In the genomic region with DNA sequence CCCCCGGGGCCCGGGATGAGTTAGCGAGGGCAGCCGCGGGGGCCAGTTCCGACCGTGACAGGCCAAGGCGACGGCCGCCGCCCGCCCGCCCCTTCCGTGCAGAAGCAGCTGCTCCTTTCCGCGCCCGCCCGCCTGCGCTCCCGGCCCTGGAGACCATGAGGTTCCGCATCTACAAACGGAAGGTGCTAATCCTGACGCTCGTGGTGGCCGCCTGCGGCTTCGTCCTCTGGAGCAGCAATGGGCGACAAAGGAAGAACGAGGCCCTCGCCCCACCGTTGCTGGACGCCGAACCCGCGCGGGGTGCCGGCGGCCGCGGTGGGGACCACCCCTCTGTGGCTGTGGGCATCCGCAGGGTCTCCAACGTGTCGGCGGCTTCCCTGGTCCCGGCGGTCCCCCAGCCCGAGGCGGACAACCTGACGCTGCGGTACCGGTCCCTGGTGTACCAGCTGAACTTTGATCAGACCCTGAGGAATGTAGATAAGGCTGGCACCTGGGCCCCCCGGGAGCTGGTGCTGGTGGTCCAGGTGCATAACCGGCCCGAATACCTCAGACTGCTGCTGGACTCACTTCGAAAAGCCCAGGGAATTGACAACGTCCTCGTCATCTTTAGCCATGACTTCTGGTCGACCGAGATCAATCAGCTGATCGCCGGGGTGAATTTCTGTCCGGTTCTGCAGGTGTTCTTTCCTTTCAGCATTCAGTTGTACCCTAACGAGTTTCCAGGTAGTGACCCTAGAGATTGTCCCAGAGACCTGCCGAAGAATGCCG, we compare ENCODE assay signal across 8 cellular contexts. TPM values are rescaled to one million over a fixed set of nuclear protein-coding genes. Genes with fewer than 3 reads are reported as not detected.
DNase-seq lines count a peak whose midpoint lies in the region; ATAC-seq and TF ChIP-seq lines count a peak whose summit lies in the region.

No MANE protein-coding gene starts in this region.

- H3K4me1 ChIP-seq in SK-N-SH (ENCODE audit: control insufficient read depth in 1 of 2, insufficient read depth in 2 of 2, low read depth in 1 of 2, low read length in 1 of 2) (peaks cover 22 to 29% of the 10 kb centered on the region in 2 experiments), spleen (peaks cover 39 to 88% (median 73%) of the 10 kb centered on the region in 6 donors)

- ATAC-seq in GM19463 (IDR thresholded peaks at IDR 0.05; ENCODE audit: unreplicated experiment): peak; percentile 32
- no peak for ATAC-seq in HG03469 (IDR thresholded peaks at IDR 0.05; ENCODE audit: unreplicated experiment)

- H2AFZ ChIP-seq in SK-N-SH (ENCODE audit: low read depth): 0 out of 2 replicates have a peak overlapping the region, but pooled peaks have one; percentile 50

- no peak for TF ChIP-seq RAD21 in SK-N-SH (IDR thresholded peaks at IDR 0.05; ENCODE audit: low read length)

- H3F3A ChIP-seq in SK-N-SH (replicated peaks; ENCODE audit: insufficient read depth): peaks cover 30% of the 10 kb centered on the region

- H3K27me3 ChIP-seq in SK-N-SH (ENCODE audit: insufficient read depth) (no peaks in the 10 kb centered on the region), brain microvascular endothelial cell (replicated peaks) (no peaks in the 10 kb centered on the region), spleen (replicated peaks in 1 of 7) (no peaks in the 10 kb centered on the region)

- WGBS in SK-N-SH (ENCODE audit: low lambda C conversion rate): 3% methylated on average over 12 of the region's 65 CpGs
- WGBS in spleen, 5 donors: 2 to 20% (median 5%) methylated on average over 4 to 65 of the region's 65 CpGs

- 0 out of 2 replicates have a peak, but pooled peaks have one; percentile 5 for TF ChIP-seq CTCF in SK-N-SH (IDR thresholded peaks at IDR 0.05)
- TF ChIP-seq CTCF in brain microvascular endothelial cell (IDR thresholded peaks at IDR 0.05; ENCODE audit: low read depth, low read length, missing control alignments): no peak
- TF ChIP-seq CTCF in spleen (IDR thresholded peaks at IDR 0.05 in 8 of 11, conservative IDR thresholded peaks at IDR 0.05 in 3 of 11): peak in 1 of 11 experiments; percentile 8

- intact Hi-C loops in spleen (cut with DNase I; ENCODE audit: low total_unique reads): loop anchor here (10.0 kb wide), 1 partner anchor 214 kb away; no protein-coding TSS in a partner anchor

- H3K4me3 ChIP-seq in SK-N-SH (ENCODE audit: low read depth in 2 of 2, low read length in 1 of 2) (peak overlapping the region; percentile 92 to 96), brain microvascular endothelial cell (ENCODE audit: low read depth, low read length) (peak overlapping the region; percentile 88), spleen (peak overlapping the region; percentile 82 to 98 (median 88))

- H3K4me2 ChIP-seq in SK-N-SH: peak overlapping the region; percentile 87

- no peaks in the 10 kb centered on the region for H3K9me2 ChIP-seq in SK-N-SH

- DNase-seq in D341Med (ENCODE audit: low spot score) (peak; percentile 79), HK-2 (ENCODE audit: unreplicated experiment) (peak; percentile 63), SK-N-SH (peak; percentile 76), brain microvascular endothelial cell (peak; percentile 60), iris pigment epithelial cell (ENCODE audit: low read depth) (peak; percentile 60), spleen (peak; percentile 97)

- CTCF ChIA-PET in SK-N-SH (lab: Yijun Ruan, JAX): interaction anchor here (0.7 to 6.1 kb wide), 10 partner anchors 11 to 483 kb away, joined by 3 to 39 read pairs (median 4); a partner anchor contains a TSS

- in situ Hi-C loops in brain microvascular endothelial cell (cut with HindIII; ENCODE audit: low pct_ligation_motif_present, low sequenced_read_pairs): no loop called here

- H3K27ac ChIP-seq in SK-N-SH (ENCODE audit: low read depth in 2 of 2, low read length in 1 of 2) (peak overlapping the region; percentile 94 to 98; a peak in 3 of 4 replicates), brain microvascular endothelial cell (peak overlapping the region; percentile 94), spleen (peak overlapping the region; percentile 86 to 98 (median 97))

- no peak for TF ChIP-seq EP300 in SK-N-SH (IDR thresholded peaks at IDR 0.05; ENCODE audit: borderline replicate concordance in 1 of 2, low read depth in 1 of 2, low read length in 1 of 2)

- peak overlapping the region; percentile 95 for H3K9ac ChIP-seq in SK-N-SH

- peaks cover 35 to 40% of the 10 kb centered on the region in 2 experiments for H3K36me3 ChIP-seq in SK-N-SH (replicated peaks in 1 of 2; ENCODE audit: control insufficient read depth in 1 of 2, insufficient read depth in 2 of 2, low read length in 1 of 2)
- H3K36me3 ChIP-seq in brain microvascular endothelial cell (replicated peaks): peaks cover 17% of the 10 kb centered on the region
- peaks cover 0 to 40% (median 15%) of the 10 kb centered on the region in 6 donors for H3K36me3 ChIP-seq in spleen

- peaks cover 82% of the 10 kb centered on the region for H3K79me2 ChIP-seq in SK-N-SH (ENCODE audit: insufficient read depth)

- TF ChIP-seq POLR2A in spleen (IDR thresholded peaks at IDR 0.05): no peak

- peaks cover 39% of the 10 kb centered on the region for H4K20me1 ChIP-seq in SK-N-SH (ENCODE audit: insufficient read depth)

- H3K9me3 ChIP-seq in SK-N-SH (no peaks in the 10 kb centered on the region), spleen (no peaks in the 10 kb centered on the region)

- POLR2A ChIA-PET in SK-N-SH (lab: Yijun Ruan, JAX): interaction anchor here (1.3 to 2.8 kb wide), 9 partner anchors 11 to 241 kb away, joined by 3 to 17 read pairs (median 7); a partner anchor contains a TSS

TF ChIP-seq in SK-N-SH, 30 proteins besides CTCF, POLR2A, EP300 and RAD21 (continues in another document):
- TF ChIP-seq, protein P1, sequence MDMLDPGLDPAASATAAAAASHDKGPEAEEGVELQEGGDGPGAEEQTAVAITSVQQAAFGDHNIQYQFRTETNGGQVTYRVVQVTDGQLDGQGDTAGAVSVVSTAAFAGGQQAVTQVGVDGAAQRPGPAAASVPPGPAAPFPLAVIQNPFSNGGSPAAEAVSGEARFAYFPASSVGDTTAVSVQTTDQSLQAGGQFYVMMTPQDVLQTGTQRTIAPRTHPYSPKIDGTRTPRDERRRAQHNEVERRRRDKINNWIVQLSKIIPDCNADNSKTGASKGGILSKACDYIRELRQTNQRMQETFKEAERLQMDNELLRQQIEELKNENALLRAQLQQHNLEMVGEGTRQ (IDR thresholded peaks at IDR 0.05; ENCODE audit: borderline replicate concordance, low read depth, low read length): no peak
- TF ChIP-seq NRF1 (IDR thresholded peaks at IDR 0.05; ENCODE audit: low read depth, low read length) (no peak), GATA2 (CRISPR knock-in tag; IDR thresholded peaks at IDR 0.05) (no peak), RXRA (IDR thresholded peaks at IDR 0.05; ENCODE audit: borderline replicate concordance, low read depth) (no peak), TAF1 (IDR thresholded peaks at IDR 0.05; ENCODE audit: borderline replicate concordance, low read depth, low read length) (no peak), JUND (IDR thresholded peaks at IDR 0.05) (no peak), GABPA (IDR thresholded peaks at IDR 0.05; ENCODE audit: low read depth) (no peak), RFX5 (IDR thresholded peaks at IDR 0.05; ENCODE audit: low read length) (no peak), MXI1 (IDR thresholded peaks at IDR 0.05; ENCODE audit: low read depth, low read length) (no peak), TCF12 (IDR thresholded peaks at IDR 0.05) (no peak)
- TF ChIP-seq, protein P2, sequence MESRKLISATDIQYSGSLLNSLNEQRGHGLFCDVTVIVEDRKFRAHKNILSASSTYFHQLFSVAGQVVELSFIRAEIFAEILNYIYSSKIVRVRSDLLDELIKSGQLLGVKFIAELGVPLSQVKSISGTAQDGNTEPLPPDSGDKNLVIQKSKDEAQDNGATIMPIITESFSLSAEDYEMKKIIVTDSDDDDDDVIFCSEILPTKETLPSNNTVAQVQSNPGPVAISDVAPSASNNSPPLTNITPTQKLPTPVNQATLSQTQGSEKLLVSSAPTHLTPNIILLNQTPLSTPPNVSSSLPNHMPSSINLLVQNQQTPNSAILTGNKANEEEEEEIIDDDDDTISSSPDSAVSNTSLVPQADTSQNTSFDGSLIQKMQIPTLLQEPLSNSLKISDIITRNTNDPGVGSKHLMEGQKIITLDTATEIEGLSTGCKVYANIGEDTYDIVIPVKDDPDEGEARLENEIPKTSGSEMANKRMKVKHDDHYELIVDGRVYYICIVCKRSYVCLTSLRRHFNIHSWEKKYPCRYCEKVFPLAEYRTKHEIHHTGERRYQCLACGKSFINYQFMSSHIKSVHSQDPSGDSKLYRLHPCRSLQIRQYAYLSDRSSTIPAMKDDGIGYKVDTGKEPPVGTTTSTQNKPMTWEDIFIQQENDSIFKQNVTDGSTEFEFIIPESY (IDR thresholded peaks at IDR 0.05; ENCODE audit: borderline replicate concordance, low read depth): no peak

RNA-seq across cellular contexts. Expression of a gene that starts 0.7 kb away (rescaled TPM):
- polyA plus RNA-seq in SK-N-SH (2012; rRNA removed): 20.6 and 22.0 TPM in 2 replicates
- polyA plus RNA-seq in SK-N-SH (2012; cell fraction: cytosol; rRNA removed): 24.4 and 24.8 TPM in 2 replicates
- polyA plus RNA-seq in SK-N-SH (2012; cell fraction: nucleus; rRNA removed): 9.3 and 9.7 TPM in 2 replicates
- total RNA-seq in spleen: 10 to 100 TPM; 33.3 to 43.5 (median 39.7) TPM
- polyA plus RNA-seq in spleen: 10 to 100 TPM; 20.5 to 23.9 (median 23.5) TPM

RNA-seq across cellular contexts. Expression of a gene that starts 0.9 kb away (rescaled TPM):
- 260 and 337 TPM in 2 replicates for polyA plus RNA-seq in SK-N-SH (2012; rRNA removed)
- 446 and 755 TPM in 2 replicates for polyA plus RNA-seq in SK-N-SH (2012; cell fraction: cytosol; rRNA removed)
- 59.1 and 73.7 TPM in 2 replicates for polyA plus RNA-seq in SK-N-SH (2012; cell fraction: nucleus; rRNA removed)
- 100 to 1,000 TPM; 122 to 222 (median 157) TPM for total RNA-seq in spleen
- 100 to 1,000 TPM; 416 to 638 (median 530) TPM for polyA plus RNA-seq in spleen

RNA-seq across cellular contexts. Expression of a gene that starts 13.7 kb away (rescaled TPM):
- polyA plus RNA-seq in SK-N-SH (2012; rRNA removed) (8.9 and 9.9 TPM in 2 replicates), spleen (1 to 10 TPM; 6.5 to 6.9 (median 6.6) TPM)
- 10.8 and 11.4 TPM in 2 replicates for polyA plus RNA-seq in SK-N-SH (2012; cell fraction: cytosol; rRNA removed)
- polyA plus RNA-seq in SK-N-SH (2012; cell fraction: nucleus; rRNA removed): 5.8 and 9.6 TPM in 2 replicates
- 10 to 100 TPM in 1 of 7 donors, 1 to 10 TPM in 6; 3.9 to 10.1 (median 6.3) TPM for total RNA-seq in spleen

RNA-seq across cellular contexts. Expression of a gene that starts 22.6 kb away (rescaled TPM):
- polyA plus RNA-seq in SK-N-SH (2012; rRNA removed) (9.3 and 9.5 TPM in 2 replicates), spleen (10 to 100 TPM; 10.7 to 11.8 (median 11.7) TPM)
- 11.5 and 17.6 TPM in 2 replicates for polyA plus RNA-seq in SK-N-SH (2012; cell fraction: cytosol; rRNA removed)
- polyA plus RNA-seq in SK-N-SH (2012; cell fraction: nucleus; rRNA removed): 3.7 and 4.5 TPM in 2 replicates
- total RNA-seq in spleen: 10 to 100 TPM in 5 of 7 donors, 1 to 10 TPM in 2; 8.8 to 16.5 (median 12.7) TPM

RNA-seq across cellular contexts. Expression of a gene that starts 35.1 kb away (rescaled TPM):
- polyA plus RNA-seq in SK-N-SH (2012; rRNA removed) (11,220 and 15,074 TPM in 2 replicates), spleen (over 10,000 TPM in 1 of 3 donors, 1,000 to 10,000 TPM in 2; 5,592 to 11,620 (median 9,371) TPM)
- 14,126 and 18,473 TPM in 2 replicates for polyA plus RNA-seq in SK-N-SH (2012; cell fraction: cytosol; rRNA removed)
- 2,005 and 4,034 TPM in 2 replicates for polyA plus RNA-seq in SK-N-SH (2012; cell fraction: nucleus; rRNA removed)
- total RNA-seq in spleen: 1,000 to 10,000 TPM; 1,240 to 4,577 (median 1,855) TPM
